In genomic region chr11:72413914-72414628, GRCh38 we compare ENCODE assay signal across 8 cellular contexts. TPM values are rescaled to one million over a fixed set of nuclear protein-coding genes. Genes with fewer than 3 reads are reported as not detected.
DNase-seq lines count a peak whose midpoint lies in the region; ATAC-seq, FAIRE-seq and TF ChIP-seq lines count a peak whose summit lies in the region.

No MANE protein-coding gene starts in this region.

- TF ChIP-seq POLR2A in adrenal gland (IDR thresholded peaks at IDR 0.05), result no peak

- WGBS in adrenal gland, 4 donors, result 24 to 36% (median 26%) methylated on average over 3 of the region's 3 CpGs

- H3K27ac ChIP-seq in AG04450 (ENCODE audit: low read depth, low read length) (no peak overlapping the region), adrenal gland (peak overlapping the region in 1 of 5 donors; percentile 24)

- ATAC-seq in left cardiac atrium (peak; percentile 79 to 81), HG02763 (IDR thresholded peaks at IDR 0.05; ENCODE audit: unreplicated experiment) (no peak)

- H3K4me3 ChIP-seq in AG04450 (ENCODE audit: low read depth, low read length) (no peak overlapping the region), adrenal gland (no peak overlapping the region)

- CTCF ChIA-PET in AG04450 (lab: Charles Lee), result interaction anchor here (0.6 to 4.3 kb wide), 28 partner anchors 8 to 436 kb away, joined by 3 to 41 read pairs (median 4); no protein-coding TSS in a partner anchor

- no peaks in the 10 kb centered on the region for H3K36me3 ChIP-seq in adrenal gland (replicated peaks in 1 of 2)

- peak; percentile 87 for FAIRE-seq in GM19239 (lab: Jason Lieb, UNC)

- intact Hi-C loops in adrenal gland (cut with DNase I) (no loop called here), left cardiac atrium (cut with DNase I) (loop anchor here in 1 of 2 donors (10.0 kb wide), 1 partner anchor 79 kb away; no protein-coding TSS in a partner anchor)

- peak; percentile 78 for TF ChIP-seq CTCF in AG04450 (IDR thresholded peaks at IDR 0.05; ENCODE audit: low read depth, low read length)
- TF ChIP-seq CTCF in adrenal gland (IDR thresholded peaks at IDR 0.05), result peak; percentile 77 to 88 (median 86)

- no peaks in the 10 kb centered on the region for H3K9me3 ChIP-seq in AG04450 (ENCODE audit: control insufficient read depth, insufficient read depth, low read length)
- no peaks in the 10 kb centered on the region for H3K9me3 ChIP-seq in adrenal gland (replicated peaks in 1 of 3)

- POLR2A ChIA-PET in AG04450 (lab: Yijun Ruan, JAX), result no interaction called here

- DNase-seq in AG04450 (ENCODE audit: low read depth, low spot score), result peak; percentile 51
- peak; percentile 61 for DNase-seq in GM19239 (ENCODE audit: insufficient read length, low spot score)
- peak; percentile 78 for DNase-seq in NCI-H146 treated with DMSO at 0.1 percent for 48 hours (lab: John Stamatoyannopoulos, UW; ENCODE audit: unreplicated experiment)
- DNase-seq in T-helper 1 cell, result peak; percentile 32 to 71 (median 58)
- peak; percentile 84 to 97 (median 91) for DNase-seq in adrenal gland
- peak; percentile 88 for DNase-seq in left cardiac atrium
- DNase-seq in retina, result peak; percentile 92

- H3K27me3 ChIP-seq in AG04450 (ENCODE audit: control insufficient read depth, insufficient read depth, low read length), result no peaks in the 10 kb centered on the region
- no peaks in the 10 kb centered on the region for H3K27me3 ChIP-seq in adrenal gland

- peaks cover 0 to 28% of the 10 kb centered on the region in 2 donors for H3K4me1 ChIP-seq in adrenal gland (replicated peaks in 1 of 2)

RNA-seq across cellular contexts. Expression of gene CLPB, which starts 20.3 kb away (rescaled TPM):
- polyA plus RNA-seq in AG04450 (2011; rRNA removed) (18.9 and 19.2 TPM in 2 replicates), adrenal gland (10 to 100 TPM; 19.1 to 33.2 (median 32.2) TPM)
- polyA minus RNA-seq in AG04450 (2011; rRNA and poly(A)+ RNA removed), result 47.3 and 55.0 TPM in 2 replicates
- total RNA-seq in adrenal gland (10 to 100 TPM; 28.0 to 46.4 (median 38.5) TPM), left cardiac atrium (10 to 100 TPM; 19.9 to 21.8 TPM)
